Comparison of ENCODE assay signal across 27 cellular contexts in the genomic region with DNA sequence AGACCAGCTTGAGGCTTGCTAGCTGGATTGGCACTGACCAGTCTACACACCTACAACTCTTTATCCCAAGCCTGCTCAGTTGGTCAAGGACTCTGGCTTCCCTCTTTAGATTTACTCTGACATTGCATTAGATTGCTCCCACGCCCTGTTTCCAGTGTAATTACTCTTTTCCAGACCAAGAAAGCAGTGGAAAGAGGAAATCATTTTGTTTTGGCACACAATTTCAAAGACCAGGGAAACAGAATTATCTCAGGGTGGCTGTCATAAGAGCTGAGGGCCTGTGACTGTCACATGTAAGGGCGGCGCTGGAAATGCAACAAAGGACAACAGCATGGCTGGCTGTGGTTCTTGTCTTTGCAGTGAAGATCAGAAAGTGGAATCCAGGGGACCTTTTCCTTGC.
"Had no signal": no experiment of that assay in that cellular context is flagged by ENCODE, and none has a peak within 500 bp of the region (broad histone marks: within the 10 kb centered on the region; RNA-seq: fewer than 3 reads in every experiment).

No MANE protein-coding gene starts in this region.

- H3K36me3 ChIP-seq: esophagus squamous epithelium, lower lobe of right lung, ovary, stomach, vagina had no signal

- H3K4me3 Mint-ChIP-seq: activated CD8-positive, alpha-beta T cell treated with anti-CD3 and anti-CD28 coated beads for 36 hours; activated naive CD4-positive, alpha-beta T cell treated with anti-CD3 and anti-CD28 coated beads, Interleukin-2, amount 50 U/mL, for 24 hours; activated naive CD8-positive, alpha-beta T cell treated with anti-CD3 and anti-CD28 coated beads, Interleukin-2, amount 50 U/mL, for 24 hours; activated T-cell treated with anti-CD3 and anti-CD28 coated beads, Interleukin-2, amount 50 U/mL, for 4 hours; dendritic cell treated with granulocyte-macrophage colony-stimulating factor and Interleukin-4, amounts not matched to agents 40 ng/mL and 50 ng/mL, for 4 days; naive thymus-derived CD4-positive, alpha-beta T cell; stimulated activated naive B cell treated with anti-CD40 and anti-IgM and Interleukin-4, amounts not matched to agents 10 μg/mL and 1 μg/mL and 100 μg/mL, for 72 hours; WTC11 had no signal

- H3K36me3 Mint-ChIP-seq: activated naive CD4-positive, alpha-beta T cell treated with anti-CD3 and anti-CD28 coated beads, Interleukin-2, amount 50 U/mL, for 24 hours; naive thymus-derived CD4-positive, alpha-beta T cell; stimulated activated naive B cell treated with anti-CD40 and anti-IgM and Interleukin-4, amounts not matched to agents 10 μg/mL and 1 μg/mL and 100 μg/mL, for 72 hours; WTC11 had no signal

- DNase-seq: activated CD4-positive, alpha-beta T cell treated with anti-CD3 and anti-CD28 coated beads for 1 hour; activated CD4-positive, alpha-beta T cell treated with anti-CD3 and anti-CD28 coated beads, Interleukin-2, amount 50 U/mL, for 1 hour; activated CD8-positive, alpha-beta T cell treated with anti-CD3 and anti-CD28 coated beads for 36 hours; activated naive CD8-positive, alpha-beta T cell treated with anti-CD3 and anti-CD28 coated beads, Interleukin-2, amount 50 U/mL, for 24 hours; activated T-cell treated with anti-CD3 and anti-CD28 coated beads, Interleukin-2, amount 50 U/mL, for 4 hours; central memory CD4-positive, alpha-beta T cell; effector CD4-positive, alpha-beta T cell; esophagus squamous epithelium; foreskin melanocyte; glutamatergic neuron; hippocampal formation; lower lobe of right lung; mesendoderm; naive thymus-derived CD4-positive, alpha-beta T cell; ovary; psoas muscle; stimulated activated CD4-positive, alpha-beta T cell treated with anti-CD3 and anti-CD28 coated beads, Interleukin-15, amount 100 ng/mL, for 24 hours; stimulated activated CD4-positive, alpha-beta T cell treated with anti-CD3 and anti-CD28 coated beads, Interleukin-2, amount 100 ng/mL, for 24 hours; stimulated activated naive B cell treated with anti-CD40 and anti-IgM and Interleukin-4, amounts not matched to agents 10 μg/mL and 1 μg/mL and 100 μg/mL, for 72 hours; stomach; T-helper 2 cell; trophoblast cell had no signal

- H3K9me3 Mint-ChIP-seq: activated CD8-positive, alpha-beta T cell treated with anti-CD3 and anti-CD28 coated beads for 36 hours; activated naive CD4-positive, alpha-beta T cell treated with anti-CD3 and anti-CD28 coated beads, Interleukin-2, amount 50 U/mL, for 24 hours; activated naive CD8-positive, alpha-beta T cell treated with anti-CD3 and anti-CD28 coated beads, Interleukin-2, amount 50 U/mL, for 24 hours; activated T-cell treated with anti-CD3 and anti-CD28 coated beads, Interleukin-2, amount 50 U/mL, for 4 hours; activated T-helper 2 cell treated with anti-CD3 and anti-CD28 coated beads, Interferon-gamma antibody, Interleukin-2, Interleukin-4, amounts not matched to agents 10 μg/mL and 5 μg/mL and 100 μg/mL, durations not matched to agents 14 hours and 24 hours and 36 hours; dendritic cell treated with granulocyte-macrophage colony-stimulating factor and Interleukin-4, amounts not matched to agents 40 ng/mL and 50 ng/mL, for 4 days; naive thymus-derived CD4-positive, alpha-beta T cell; stimulated activated naive B cell treated with anti-CD40 and anti-IgM and Interleukin-4, amounts not matched to agents 10 μg/mL and 1 μg/mL and 100 μg/mL, for 72 hours; WTC11 had no signal

- H3K4me3 ChIP-seq: esophagus squamous epithelium, lower lobe of right lung, ovary, psoas muscle, stomach, vagina had no signal

- H3K4me1 ChIP-seq: esophagus squamous epithelium, lower lobe of right lung, psoas muscle, vagina had no signal

- H3K27ac ChIP-seq: esophagus squamous epithelium, lower lobe of right lung, ovary, psoas muscle, stomach, vagina had no signal

- H3K4me1 Mint-ChIP-seq: activated naive CD4-positive, alpha-beta T cell treated with anti-CD3 and anti-CD28 coated beads, Interleukin-2, amount 50 U/mL, for 24 hours; activated naive CD8-positive, alpha-beta T cell treated with anti-CD3 and anti-CD28 coated beads, Interleukin-2, amount 50 U/mL, for 24 hours; naive thymus-derived CD4-positive, alpha-beta T cell; stimulated activated naive B cell treated with anti-CD40 and anti-IgM and Interleukin-4, amounts not matched to agents 10 μg/mL and 1 μg/mL and 100 μg/mL, for 72 hours; WTC11 had no signal

- H3K27ac Mint-ChIP-seq: activated CD8-positive, alpha-beta T cell treated with anti-CD3 and anti-CD28 coated beads for 36 hours; activated naive CD4-positive, alpha-beta T cell treated with anti-CD3 and anti-CD28 coated beads, Interleukin-2, amount 50 U/mL, for 24 hours; activated naive CD8-positive, alpha-beta T cell treated with anti-CD3 and anti-CD28 coated beads, Interleukin-2, amount 50 U/mL, for 24 hours; activated T-helper 2 cell treated with anti-CD3 and anti-CD28 coated beads, Interferon-gamma antibody, Interleukin-2, Interleukin-4, amounts not matched to agents 10 μg/mL and 5 μg/mL and 100 μg/mL, durations not matched to agents 14 hours and 24 hours and 36 hours; dendritic cell treated with granulocyte-macrophage colony-stimulating factor and Interleukin-4, amounts not matched to agents 40 ng/mL and 50 ng/mL, for 4 days; naive thymus-derived CD4-positive, alpha-beta T cell; stimulated activated naive B cell treated with anti-CD40 and anti-IgM and Interleukin-4, amounts not matched to agents 10 μg/mL and 1 μg/mL and 100 μg/mL, for 72 hours; WTC11 had no signal

- H3K27me3 ChIP-seq: esophagus squamous epithelium, ovary, stomach, vagina had no signal

- H3K27me3 Mint-ChIP-seq: activated CD8-positive, alpha-beta T cell treated with anti-CD3 and anti-CD28 coated beads for 36 hours; activated naive CD4-positive, alpha-beta T cell treated with anti-CD3 and anti-CD28 coated beads, Interleukin-2, amount 50 U/mL, for 24 hours; activated naive CD8-positive, alpha-beta T cell treated with anti-CD3 and anti-CD28 coated beads, Interleukin-2, amount 50 U/mL, for 24 hours; dendritic cell treated with granulocyte-macrophage colony-stimulating factor and Interleukin-4, amounts not matched to agents 40 ng/mL and 50 ng/mL, for 4 days; stimulated activated naive B cell treated with anti-CD40 and anti-IgM and Interleukin-4, amounts not matched to agents 10 μg/mL and 1 μg/mL and 100 μg/mL, for 72 hours had no signal

- H3K9me3 ChIP-seq: esophagus squamous epithelium, lower lobe of right lung, ovary, psoas muscle, stomach, vagina had no signal
